ENCODE assay signal across 13 cellular contexts in the genomic region with DNA sequence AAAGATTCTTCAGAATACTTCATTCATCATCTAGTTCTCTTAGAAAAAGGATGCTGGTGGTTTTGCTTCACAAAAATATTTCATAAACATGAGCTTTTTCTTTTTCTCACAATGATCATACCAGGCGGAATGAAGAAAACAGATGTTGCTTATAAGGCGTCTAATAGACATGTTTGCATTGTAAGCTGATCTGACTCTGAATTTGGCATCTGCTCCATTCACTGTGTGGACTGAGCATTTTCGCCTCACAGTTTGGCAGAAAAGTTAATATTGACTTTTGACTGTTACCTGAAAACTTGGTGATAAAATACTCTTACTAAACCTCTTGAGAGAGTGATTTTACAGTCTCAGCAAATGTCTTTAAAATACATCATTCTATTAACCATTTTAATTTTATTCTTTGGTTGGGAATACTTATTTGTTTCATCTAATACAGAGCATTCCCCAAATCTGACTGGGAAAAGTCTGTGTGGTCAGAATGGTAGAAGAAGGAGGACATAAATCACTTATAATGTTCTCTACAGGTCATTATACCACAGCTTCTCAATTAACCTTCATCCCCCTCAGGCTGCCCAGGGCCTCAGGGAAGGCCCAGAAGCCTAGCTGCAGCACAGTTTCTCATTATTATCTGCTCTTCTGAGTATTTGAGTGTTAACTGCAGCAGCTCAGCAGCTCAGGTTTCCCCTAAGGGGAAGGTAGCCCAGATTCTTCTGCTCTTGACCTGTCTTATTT.
DNase-seq lines count a peak whose midpoint lies in the region; ATAC-seq, FAIRE-seq and TF ChIP-seq lines count a peak whose summit lies in the region.
"Had no signal": no experiment of that assay in that cellular context is flagged by ENCODE, and none has a peak within 500 bp of the region (broad histone marks: within the 10 kb centered on the region; RNA-seq: fewer than 3 reads in every experiment).

No MANE protein-coding gene starts in this region.

- no peaks in the 10 kb centered on the region for H3K27me3 ChIP-seq in aorta (ENCODE audit: control insufficient read depth in 1 of 2, insufficient read depth in 2 of 2, low read length in 1 of 2)

- TF ChIP-seq CTCF in VCaP (conservative IDR thresholded peaks at IDR 0.05) = no peak

- FAIRE-seq in GM19239 (lab: Jason Lieb, UNC) = peak; percentile 21
- FAIRE-seq: RCC 7860 had no signal

- H3K36me3 ChIP-seq in aorta (ENCODE audit: control insufficient read depth in 1 of 2, insufficient read depth in 2 of 2, low read length in 1 of 2) = no peaks in the 10 kb centered on the region

- WGBS in aorta, 2 donors = 51 to 53% methylated on average over 3 of the region's 3 CpGs

- H3K4me3 ChIP-seq in aorta (ENCODE audit: low read length in 2 of 2) = no peak overlapping the region

- H3K4me1 ChIP-seq in aorta (ENCODE audit: control insufficient read depth in 1 of 2, insufficient read depth in 2 of 2, low read length in 2 of 2) = no peaks in the 10 kb centered on the region

- ATAC-seq in aorta (ENCODE audit: low FRiP score) (no peak), HG02973 (IDR thresholded peaks at IDR 0.05; ENCODE audit: unreplicated experiment) (no peak)
- ATAC-seq: sciatic nerve had no signal

- intact Hi-C loops in aorta (cut with DNase I) = no loop called here

- H3K27ac ChIP-seq in VCaP (peak overlapping the region; percentile 61), aorta (ENCODE audit: low read depth in 1 of 2, low read length in 2 of 2) (no peak overlapping the region)
- H3K27ac ChIP-seq: C4-2B had no signal

- DNase-seq in GM19239 (ENCODE audit: insufficient read length, low spot score) = no peak
- DNase-seq in NCI-H1930 (lab: John Stamatoyannopoulos, UW) = peak; percentile 36 to 72
- DNase-seq in myocyte (ENCODE audit: low read depth) = peak; percentile 16
- DNase-seq in aorta = no peak
- no peak for DNase-seq in activated CD4-positive, alpha-beta T cell treated with anti-CD3 and anti-CD28 coated beads, Interleukin-2, amount 50 U/mL, for 4 hours
- no peak for DNase-seq in stimulated activated CD4-positive, alpha-beta T cell treated with anti-CD3 and anti-CD28 coated beads, Interleukin-12 subunit alpha, Interleukin-12 subunit beta, amount 100 ng/mL, for 4 hours
- DNase-seq: activated CD8-positive, alpha-beta memory T cell treated with anti-CD3 and anti-CD28 coated beads for 24 hours; substantia nigra had no signal

- no peaks in the 10 kb centered on the region for H3K9me3 ChIP-seq in aorta (ENCODE audit: control insufficient read depth, low read length)

Comparison
In these comparisons a context has a peak if more than half of its experiments do, and no peak if none do; other contexts are left out.
1. DNase-seq: peak in NCI-H1930 (2 of 2) and myocyte (single experiment); none in GM19239 (single experiment), aorta (0 of 2), activated CD4-positive, alpha-beta T cell treated with anti-CD3 and anti-CD28 coated beads, Interleukin-2, amount 50 U/mL, for 4 hours (0 of 2) and stimulated activated CD4-positive, alpha-beta T cell treated with anti-CD3 and anti-CD28 coated beads, Interleukin-12 subunit alpha, Interleukin-12 subunit beta, amount 100 ng/mL, for 4 hours (single experiment).